In genomic region chr10:127411062-127411461, GRCh38 we compare ENCODE assay signal across 9 cellular contexts.
"Had no signal": no experiment of that assay in that cellular context is flagged by ENCODE, and none has a peak within 500 bp of the region (broad histone marks: within the 10 kb centered on the region; RNA-seq: fewer than 3 reads in every experiment).

No MANE protein-coding gene starts in this region.

- H3K27ac ChIP-seq: GM23248 had no signal

- H3K4me3 ChIP-seq: GM23248, GM23338, HAP-1 had no signal

- H3K9me3 ChIP-seq: HAP-1 had no signal

- H3K36me3 ChIP-seq: HAP-1 had no signal

- ATAC-seq: GM23338, HCT116 had no signal

- DNase-seq: GM23248, GOT3, H7, H9, HCEC 1CT, HFFc6 had no signal

- H3K4me1 ChIP-seq: HAP-1 had no signal
